ENCODE assay signal across 21 cellular contexts in the genomic region with DNA sequence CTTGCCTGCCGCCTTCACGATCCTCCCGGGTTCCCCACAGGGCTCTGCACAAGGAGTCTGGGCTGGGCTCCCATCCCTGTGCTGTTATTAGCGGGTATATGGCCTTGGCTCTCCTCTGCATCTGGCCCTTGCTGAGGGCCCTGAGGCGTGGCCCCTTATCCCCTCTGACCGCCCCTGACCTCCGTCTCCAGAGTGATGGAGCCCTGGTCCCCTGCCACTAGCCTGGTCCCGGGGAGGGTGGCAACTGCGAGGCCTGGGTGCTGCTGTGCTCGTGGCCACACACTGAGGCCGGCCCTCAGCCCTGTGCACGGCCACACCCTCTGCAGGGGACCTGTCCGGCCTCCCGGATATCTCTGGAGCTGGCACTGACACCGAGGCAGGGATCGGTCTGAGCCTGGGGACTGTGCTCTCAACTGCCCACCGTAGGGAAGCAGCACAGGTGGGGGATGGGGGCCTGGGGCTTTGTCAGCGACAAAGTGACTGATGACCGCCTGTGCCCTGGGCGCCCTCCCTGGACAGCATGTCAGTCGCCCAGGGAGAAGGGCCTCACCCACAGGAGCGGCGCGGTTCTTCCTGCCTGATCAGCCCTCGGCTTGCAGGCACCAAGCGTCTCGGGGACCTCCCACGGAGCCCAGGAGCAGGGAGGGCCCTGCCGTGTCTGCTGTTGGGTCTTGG.
DNase-seq lines count a peak whose midpoint lies in the region; ATAC-seq, FAIRE-seq and TF ChIP-seq lines count a peak whose summit lies in the region.
"Had no signal": no experiment of that assay in that cellular context is flagged by ENCODE, and none has a peak within 500 bp of the region (broad histone marks: within the 10 kb centered on the region; RNA-seq: fewer than 3 reads in every experiment).

No MANE protein-coding gene starts in this region.

- ATAC-seq in psoas muscle (no peak), GM18517 (IDR thresholded peaks at IDR 0.05; ENCODE audit: unreplicated experiment) (no peak), GM19035 (IDR thresholded peaks at IDR 0.05; ENCODE audit: unreplicated experiment) (no peak)
- ATAC-seq: activated CD4-positive, alpha-beta T cell treated with anti-CD3 and anti-CD28 coated beads for 36 hours; left lung; naive thymus-derived CD8-positive, alpha-beta T cell had no signal

- no peaks in the 10 kb centered on the region for H3K27me3 ChIP-seq in psoas muscle (ENCODE audit: insufficient read depth in 3 of 3, low read length in 2 of 3)
- H3K27me3 ChIP-seq: hepatocyte, left lung, testis had no signal

- TF ChIP-seq RAD21 in Ishikawa (IDR thresholded peaks at IDR 0.05; ENCODE audit: low read depth) = no peak

- H3K4me1 ChIP-seq in psoas muscle = no peaks in the 10 kb centered on the region
- H3K4me1 ChIP-seq: left lung, testis had no signal

- DNase-seq in left kidney (ENCODE audit: low read depth, low spot score) (peak; percentile 67), psoas muscle (peak; percentile 8 to 44), urothelium cell line (ENCODE audit: low spot score) (no peak), DMS 273 treated with DMSO at 0.1 percent for 48 hours (lab: John Stamatoyannopoulos, UW) (no peak)
- DNase-seq: activated CD4-positive, alpha-beta T cell treated with anti-CD3 and anti-CD28 coated beads for 36 hours; activated CD8-positive, alpha-beta memory T cell treated with anti-CD3 and anti-CD28 coated beads, Interleukin-2, amount 50 U/mL, for 48 hours; activated naive CD4-positive, alpha-beta T cell treated with anti-CD3 and anti-CD28 coated beads for 36 hours; GOT3; Karpas-422; NCI-H1436; NCI-H226; SHP77; stimulated activated CD4-positive, alpha-beta T cell treated with anti-CD3 and anti-CD28 coated beads, Interleukin-2, amount 100 ng/mL, for 48 hours; testis had no signal

- peak overlapping the region; percentile 97 for H3K27ac ChIP-seq in cingulate gyrus (ENCODE audit: low read depth, low read length)
- H3K27ac ChIP-seq in psoas muscle = no peak overlapping the region
- H3K27ac ChIP-seq: hepatocyte, left lung, testis had no signal

- H3K4me3 ChIP-seq in psoas muscle = no peak overlapping the region
- H3K4me3 ChIP-seq: hepatocyte, left lung, testis had no signal

- TF ChIP-seq CTCF in psoas muscle (IDR thresholded peaks at IDR 0.05) = no peak

- intact Hi-C loops in psoas muscle (cut with DNase I) = no loop called here

- no peak for TF ChIP-seq EP300 in Ishikawa (IDR thresholded peaks at IDR 0.05; ENCODE audit: borderline replicate concordance)

- H3K9me3 ChIP-seq in psoas muscle = no peaks in the 10 kb centered on the region
- H3K9me3 ChIP-seq: left lung, testis had no signal

- no peak for FAIRE-seq in urothelium cell line (lab: Jason Lieb, UNC)

- peaks cover 0 to 29% of the 10 kb centered on the region in 2 donors for H3K36me3 ChIP-seq in psoas muscle (ENCODE audit: insufficient read depth in 1 of 2, low read depth in 1 of 2)

- 80 to 85% (median 84%) methylated on average over 29 of the region's 29 CpGs for WGBS in psoas muscle, 3 donors

TF ChIP-seq in Ishikawa, 13 proteins besides CTCF, POLR2A, EP300 and RAD21:
- TF ChIP-seq EGR1 (IDR thresholded peaks at IDR 0.05) (peak; percentile 28; the same call in 1 of the 2 replicates), ZBTB7A (IDR thresholded peaks at IDR 0.05; ENCODE audit: low read depth) (peak; percentile 77)
- TF ChIP-seq, protein P1, sequence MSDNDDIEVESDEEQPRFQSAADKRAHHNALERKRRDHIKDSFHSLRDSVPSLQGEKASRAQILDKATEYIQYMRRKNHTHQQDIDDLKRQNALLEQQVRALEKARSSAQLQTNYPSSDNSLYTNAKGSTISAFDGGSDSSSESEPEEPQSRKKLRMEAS (IDR thresholded peaks at IDR 0.05) = no peak; the same call in 1 of the 2 replicates
- TF ChIP-seq, protein P2, sequence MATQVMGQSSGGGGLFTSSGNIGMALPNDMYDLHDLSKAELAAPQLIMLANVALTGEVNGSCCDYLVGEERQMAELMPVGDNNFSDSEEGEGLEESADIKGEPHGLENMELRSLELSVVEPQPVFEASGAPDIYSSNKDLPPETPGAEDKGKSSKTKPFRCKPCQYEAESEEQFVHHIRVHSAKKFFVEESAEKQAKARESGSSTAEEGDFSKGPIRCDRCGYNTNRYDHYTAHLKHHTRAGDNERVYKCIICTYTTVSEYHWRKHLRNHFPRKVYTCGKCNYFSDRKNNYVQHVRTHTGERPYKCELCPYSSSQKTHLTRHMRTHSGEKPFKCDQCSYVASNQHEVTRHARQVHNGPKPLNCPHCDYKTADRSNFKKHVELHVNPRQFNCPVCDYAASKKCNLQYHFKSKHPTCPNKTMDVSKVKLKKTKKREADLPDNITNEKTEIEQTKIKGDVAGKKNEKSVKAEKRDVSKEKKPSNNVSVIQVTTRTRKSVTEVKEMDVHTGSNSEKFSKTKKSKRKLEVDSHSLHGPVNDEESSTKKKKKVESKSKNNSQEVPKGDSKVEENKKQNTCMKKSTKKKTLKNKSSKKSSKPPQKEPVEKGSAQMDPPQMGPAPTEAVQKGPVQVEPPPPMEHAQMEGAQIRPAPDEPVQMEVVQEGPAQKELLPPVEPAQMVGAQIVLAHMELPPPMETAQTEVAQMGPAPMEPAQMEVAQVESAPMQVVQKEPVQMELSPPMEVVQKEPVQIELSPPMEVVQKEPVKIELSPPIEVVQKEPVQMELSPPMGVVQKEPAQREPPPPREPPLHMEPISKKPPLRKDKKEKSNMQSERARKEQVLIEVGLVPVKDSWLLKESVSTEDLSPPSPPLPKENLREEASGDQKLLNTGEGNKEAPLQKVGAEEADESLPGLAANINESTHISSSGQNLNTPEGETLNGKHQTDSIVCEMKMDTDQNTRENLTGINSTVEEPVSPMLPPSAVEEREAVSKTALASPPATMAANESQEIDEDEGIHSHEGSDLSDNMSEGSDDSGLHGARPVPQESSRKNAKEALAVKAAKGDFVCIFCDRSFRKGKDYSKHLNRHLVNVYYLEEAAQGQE (IDR thresholded peaks at IDR 0.05; ENCODE audit: low read depth) = no peak

Comparison
In these comparisons a context has a peak if more than half of its experiments do, and no peak if none do; other contexts are left out.
1. DNase-seq: peak in left kidney (single experiment) and psoas muscle (2 of 2); none in urothelium cell line (single experiment) and DMS 273 treated with DMSO at 0.1 percent for 48 hours (single experiment).